ENCODE assay signal across 28 cellular contexts in genomic region chr7:46170021-46170420, GRCh38.
"Had no signal": no experiment of that assay in that cellular context is flagged by ENCODE, and none has a peak within 500 bp of the region (broad histone marks: within the 10 kb centered on the region; RNA-seq: fewer than 3 reads in every experiment).

No MANE protein-coding gene starts in this region.

- H3K27me3 ChIP-seq: adrenal gland, SJCRH30 had no signal

- H3K36me3 Mint-ChIP-seq: activated naive CD4-positive, alpha-beta T cell treated with anti-CD3 and anti-CD28 coated beads, Interleukin-2, amount 50 U/mL, for 72 hours; brain had no signal

- H3K36me3 ChIP-seq: adrenal gland, SJCRH30 had no signal

- H3K4me1 Mint-ChIP-seq: activated CD4-positive, alpha-beta T cell treated with anti-CD3 and anti-CD28 coated beads, Interleukin-2, amount 10 ng/mL, durations not matched to agents 24 days and 14 days; activated T-helper 17 cell treated with anti-CD3 and anti-CD28 coated beads, Interleukin-2, amount 50 U/mL, for 72 hours; brain had no signal

- H3K9me3 Mint-ChIP-seq: activated CD4-positive, alpha-beta T cell treated with anti-CD3 and anti-CD28 coated beads, Interleukin-2, amount 10 ng/mL, durations not matched to agents 24 days and 14 days; activated CD8-positive, alpha-beta T cell treated with anti-CD3 and anti-CD28 coated beads for 36 hours; brain; T-helper 1 cell treated with Interleukin-12 subunit alpha and Interleukin-12 subunit beta and Interleukin-4 antibody, amounts not matched to agents 30 μg/mL and 1 μg/mL, for 36 hours; T-helper 2 cell treated with Interferon-gamma antibody and Interleukin-4, amounts not matched to agents 5 μg/mL and 100 μg/mL, for 36 hours had no signal

- H3K4me3 Mint-ChIP-seq: activated CD4-positive, alpha-beta T cell treated with anti-CD3 and anti-CD28 coated beads, Interleukin-2, amount 10 ng/mL, durations not matched to agents 24 days and 14 days; activated CD8-positive, alpha-beta T cell treated with anti-CD3 and anti-CD28 coated beads for 36 hours; activated T-cell treated with anti-CD3 and anti-CD28 coated beads, Interleukin-2, amount 50 U/mL, for 72 hours; activated T-helper 17 cell treated with anti-CD3 and anti-CD28 coated beads, Interleukin-2, amount 50 U/mL, for 72 hours; brain; T-helper 1 cell treated with Interleukin-12 subunit alpha and Interleukin-12 subunit beta and Interleukin-4 antibody, amounts not matched to agents 30 μg/mL and 1 μg/mL, for 36 hours; T-helper 2 cell treated with Interferon-gamma antibody and Interleukin-4, amounts not matched to agents 5 μg/mL and 100 μg/mL, for 36 hours had no signal

- H3K9me2 ChIP-seq: SK-N-SH had no signal

- H3K27me3 Mint-ChIP-seq: activated CD4-positive, alpha-beta T cell treated with anti-CD3 and anti-CD28 coated beads, Interleukin-2, amount 10 ng/mL, durations not matched to agents 24 days and 14 days; activated CD8-positive, alpha-beta T cell treated with anti-CD3 and anti-CD28 coated beads for 36 hours; activated T-helper 17 cell treated with anti-CD3 and anti-CD28 coated beads, Interleukin-2, amount 50 U/mL, for 72 hours had no signal

- DNase-seq: activated CD4-positive, alpha-beta T cell treated with anti-CD3 and anti-CD28 coated beads, Interleukin-2, amount 10 ng/mL, durations not matched to agents 24 days and 14 days; activated CD4-positive, alpha-beta T cell treated with anti-CD3 and anti-CD28 coated beads, Interleukin-2, amount 50 U/mL, for 4 hours; activated CD8-positive, alpha-beta T cell treated with anti-CD3 and anti-CD28 coated beads for 36 hours; activated effector memory CD4-positive, alpha-beta T cell treated with anti-CD3 and anti-CD28 coated beads, Interleukin-2, amount 50 U/mL, for 16 hours; activated naive CD4-positive, alpha-beta T cell; activated T-cell treated with anti-CD3 and anti-CD28 coated beads, Interleukin-2, amount 50 U/mL, for 1 hour; activated T-cell treated with anti-CD3 and anti-CD28 coated beads, Interleukin-2, amount 50 U/mL, for 72 hours; adrenal gland; caudate nucleus; NCI-H1048; NCI-H1436 treated with DMSO at 0.1 percent for 48 hours; NCI-H187; NCI-H2081; NCI-H2171 treated with DMSO at 0.1 percent for 48 hours; NCI-H2227 treated with DMSO at 0.1 percent for 48 hours; NCI-H446 treated with DMSO at 0.1 percent for 48 hours; NCI-H524; NCI-H69; NCI-H82; SHP77; SJCRH30; SK-N-SH had no signal

- H3K4me2 ChIP-seq: SK-N-SH had no signal

- H3K27ac ChIP-seq: adrenal gland, SJCRH30 had no signal

- H3K9ac ChIP-seq: SK-N-SH had no signal

- ATAC-seq: activated CD8-positive, alpha-beta T cell treated with anti-CD3 and anti-CD28 coated beads for 36 hours; activated naive CD4-positive, alpha-beta T cell treated with anti-CD3 and anti-CD28 coated beads, Interleukin-2, amount 50 U/mL, for 72 hours; activated T-cell treated with anti-CD3 and anti-CD28 coated beads, Interleukin-2, amount 50 U/mL, for 72 hours; activated T-helper 17 cell treated with anti-CD3 and anti-CD28 coated beads, Interleukin-2, amount 50 U/mL, for 72 hours; Panc1 had no signal

- H3K4me1 ChIP-seq: adrenal gland, SJCRH30 had no signal

- H3K27ac Mint-ChIP-seq: activated CD4-positive, alpha-beta T cell treated with anti-CD3 and anti-CD28 coated beads, Interleukin-2, amount 10 ng/mL, durations not matched to agents 24 days and 14 days; activated CD8-positive, alpha-beta T cell treated with anti-CD3 and anti-CD28 coated beads for 36 hours; activated naive CD4-positive, alpha-beta T cell treated with anti-CD3 and anti-CD28 coated beads, Interleukin-2, amount 50 U/mL, for 72 hours; activated T-cell treated with anti-CD3 and anti-CD28 coated beads, Interleukin-2, amount 50 U/mL, for 72 hours; activated T-helper 17 cell treated with anti-CD3 and anti-CD28 coated beads, Interleukin-2, amount 50 U/mL, for 72 hours; brain; T-helper 1 cell treated with Interleukin-12 subunit alpha and Interleukin-12 subunit beta and Interleukin-4 antibody, amounts not matched to agents 30 μg/mL and 1 μg/mL, for 36 hours; T-helper 2 cell treated with Interferon-gamma antibody and Interleukin-4, amounts not matched to agents 5 μg/mL and 100 μg/mL, for 36 hours had no signal

- H3K9me3 ChIP-seq: adrenal gland, SJCRH30, SK-N-SH had no signal

- H3K4me3 ChIP-seq: adrenal gland, SJCRH30 had no signal
